In genomic region chr14:49953196-49953595, GRCh38 we compare ENCODE assay signal across 17 cellular contexts.
DNase-seq lines count a peak whose midpoint lies in the region; ATAC-seq and TF ChIP-seq lines count a peak whose summit lies in the region.
"Had no signal": no experiment of that assay in that cellular context is flagged by ENCODE, and none has a peak within 500 bp of the region (broad histone marks: within the 10 kb centered on the region; RNA-seq: fewer than 3 reads in every experiment).

No MANE protein-coding gene starts in this region.

- H3K27ac ChIP-seq in GM23248 (no peak overlapping the region), RWPE2 (ENCODE audit: poor library complexity, severe bottlenecking) (peak overlapping the region; percentile 21), epithelial cell of prostate (peak overlapping the region; percentile 96)

- intact Hi-C loops in activated T-helper 1 cell treated with anti-CD3 and anti-CD28 coated beads, Interleukin-12 subunit alpha, Interleukin-12 subunit beta, Interleukin-2, Interleukin-4 antibody, amounts not matched to agents 30 ng/mL and 10 ng/mL and 1 ng/mL, durations not matched to agents 14 hours and 24 hours and 36 hours (cut with micrococcal nuclease) = no loop called here

- H3K4me1 Mint-ChIP-seq in nephron = peaks cover 31% of the 10 kb centered on the region
- H3K4me1 Mint-ChIP-seq in activated T-helper 1 cell treated with anti-CD3 and anti-CD28 coated beads, Interleukin-12 subunit alpha, Interleukin-12 subunit beta, Interleukin-2, Interleukin-4 antibody, amounts not matched to agents 30 ng/mL and 10 ng/mL and 1 ng/mL, durations not matched to agents 14 hours and 24 hours and 36 hours (ENCODE audit: low read depth) = peaks cover 41% of the 10 kb centered on the region

- no peaks in the 10 kb centered on the region for H3K9me3 Mint-ChIP-seq in nephron
- no peaks in the 10 kb centered on the region for H3K9me3 Mint-ChIP-seq in activated T-helper 1 cell treated with anti-CD3 and anti-CD28 coated beads, Interleukin-12 subunit alpha, Interleukin-12 subunit beta, Interleukin-2, Interleukin-4 antibody, amounts not matched to agents 30 ng/mL and 10 ng/mL and 1 ng/mL, durations not matched to agents 14 hours and 24 hours and 36 hours
- H3K9me3 Mint-ChIP-seq: HFFc6 had no signal

- H3K9ac ChIP-seq in GM23248 = no peak overlapping the region

- H3K27me3 ChIP-seq in GM23248 (replicated peaks; ENCODE audit: insufficient read depth) (no peaks in the 10 kb centered on the region), RWPE2 (ENCODE audit: insufficient read depth, poor library complexity, severe bottlenecking) (no peaks in the 10 kb centered on the region)

- DNase-seq in GM23248 (no peak), RWPE2 (ENCODE audit: low spot score) (peak; percentile 11), epithelial cell of prostate (ENCODE audit: low read depth, low spot score) (no peak), NCI-H2081 (lab: John Stamatoyannopoulos, UW) (no peak), anterior cingulate cortex (lab: John Stamatoyannopoulos, UW) (no peak)
- DNase-seq in activated T-helper 1 cell treated with anti-CD3 and anti-CD28 coated beads, Interleukin-12 subunit alpha, Interleukin-12 subunit beta, Interleukin-2, Interleukin-4 antibody, amounts not matched to agents 30 ng/mL and 10 ng/mL and 1 ng/mL, durations not matched to agents 14 hours and 24 hours and 36 hours (ENCODE audit: low spot score) = no peak
- DNase-seq in activated T-cell treated with anti-CD3 and anti-CD28 coated beads, Interleukin-2, amount 50 U/mL, for 1 hour = no peak
- DNase-seq: HFFc6, Karpas-422, MM.1S, NCI-H1105, NCI-H1694 treated with DMSO at 0.1 percent for 48 hours, NCI-H2171, NCI-H446 treated with DMSO at 0.1 percent for 48 hours, NCI-H748 treated with DMSO at 0.1 percent for 48 hours had no signal

- H3K4me2 ChIP-seq in GM23248 (ENCODE audit: unreplicated experiment) = no peak overlapping the region

- TF ChIP-seq CTCF in RWPE2 (IDR thresholded peaks at IDR 0.05; ENCODE audit: poor library complexity, severe bottlenecking) = no peak
- TF ChIP-seq CTCF in nephron (IDR thresholded peaks at IDR 0.05; ENCODE audit: unreplicated experiment in 3 of 3) = no peak

- no peaks in the 10 kb centered on the region for H3K36me3 ChIP-seq in GM23248 (ENCODE audit: low read depth)
- H3K36me3 ChIP-seq in RWPE2 (ENCODE audit: low read depth) = no peaks in the 10 kb centered on the region

- 0 out of 2 replicates have a peak overlapping the region, but pooled peaks have one; percentile 2 for H2AFZ ChIP-seq in GM23248

- H4K20me1 ChIP-seq in GM23248 (ENCODE audit: insufficient read depth) = no peaks in the 10 kb centered on the region

- no peaks in the 10 kb centered on the region for H3K36me3 Mint-ChIP-seq in nephron (ENCODE audit: low read depth)
- H3K36me3 Mint-ChIP-seq in activated T-helper 1 cell treated with anti-CD3 and anti-CD28 coated beads, Interleukin-12 subunit alpha, Interleukin-12 subunit beta, Interleukin-2, Interleukin-4 antibody, amounts not matched to agents 30 ng/mL and 10 ng/mL and 1 ng/mL, durations not matched to agents 14 hours and 24 hours and 36 hours (ENCODE audit: low read depth) = peaks cover 10% of the 10 kb centered on the region
- H3K36me3 Mint-ChIP-seq: CD14-positive monocyte had no signal

- H3K9me3 ChIP-seq in GM23248 (ENCODE audit: low read depth) (no peaks in the 10 kb centered on the region), RWPE2 (ENCODE audit: severe bottlenecking) (no peaks in the 10 kb centered on the region)

- in situ Hi-C loops in GM23248 (cut with MboI) = no loop called here

- no peaks in the 10 kb centered on the region for H3K79me2 ChIP-seq in GM23248 (ENCODE audit: insufficient read depth)

- peak overlapping the region; percentile 75 to 88 (median 86) for H3K27ac Mint-ChIP-seq in nephron
- no peak overlapping the region for H3K27ac Mint-ChIP-seq in activated T-helper 1 cell treated with anti-CD3 and anti-CD28 coated beads, Interleukin-12 subunit alpha, Interleukin-12 subunit beta, Interleukin-2, Interleukin-4 antibody, amounts not matched to agents 30 ng/mL and 10 ng/mL and 1 ng/mL, durations not matched to agents 14 hours and 24 hours and 36 hours
- H3K27ac Mint-ChIP-seq: CD14-positive monocyte had no signal

- H3F3A ChIP-seq in GM23248 (ENCODE audit: insufficient read depth) = peaks cover 15% of the 10 kb centered on the region

- no peak overlapping the region for H3K4me3 Mint-ChIP-seq in nephron
- no peak overlapping the region for H3K4me3 Mint-ChIP-seq in activated T-helper 1 cell treated with anti-CD3 and anti-CD28 coated beads, Interleukin-12 subunit alpha, Interleukin-12 subunit beta, Interleukin-2, Interleukin-4 antibody, amounts not matched to agents 30 ng/mL and 10 ng/mL and 1 ng/mL, durations not matched to agents 14 hours and 24 hours and 36 hours
- H3K4me3 Mint-ChIP-seq: CD14-positive monocyte, HFFc6 had no signal

- no peak for ATAC-seq in RWPE2 (ENCODE audit: low read depth)

- H3K9me2 ChIP-seq in GM23248 (ENCODE audit: insufficient read depth) = no peaks in the 10 kb centered on the region

- peaks cover 23% of the 10 kb centered on the region for H3K4me1 ChIP-seq in GM23248 (ENCODE audit: insufficient read depth)
- H3K4me1 ChIP-seq in RWPE2 (ENCODE audit: insufficient read depth, poor library complexity, severe bottlenecking) = peaks cover 39% of the 10 kb centered on the region

- H3K27me3 Mint-ChIP-seq in nephron (ENCODE audit: low read depth) = peaks cover 2% of the 10 kb centered on the region
- H3K27me3 Mint-ChIP-seq in activated T-helper 1 cell treated with anti-CD3 and anti-CD28 coated beads, Interleukin-12 subunit alpha, Interleukin-12 subunit beta, Interleukin-2, Interleukin-4 antibody, amounts not matched to agents 30 ng/mL and 10 ng/mL and 1 ng/mL, durations not matched to agents 14 hours and 24 hours and 36 hours (ENCODE audit: insufficient read depth) = no peaks in the 10 kb centered on the region

- H3K4me3 ChIP-seq in GM23248 (no peak overlapping the region), RWPE2 (ENCODE audit: severe bottlenecking) (no peak overlapping the region)
